8 cellular contexts compared by ENCODE assay signal in genomic region chr6:158818580-158819212, GRCh38. TPM values are rescaled to one million over a fixed set of nuclear protein-coding genes. Genes with fewer than 3 reads are reported as not detected.
DNase-seq lines count a peak whose midpoint lies in the region; TF ChIP-seq lines count a peak whose summit lies in the region.

No MANE protein-coding gene starts in this region.

- no peaks in the 10 kb centered on the region for H3K27me3 Mint-ChIP-seq in Caco-2 (ENCODE audit: insufficient read depth, unreplicated experiment)
- H3K27me3 Mint-ChIP-seq in activated naive CD8-positive, alpha-beta T cell treated with anti-CD3 and anti-CD28 coated beads for 36 hours: no peaks in the 10 kb centered on the region

- peaks cover 65% of the 10 kb centered on the region for H3K36me3 Mint-ChIP-seq in Caco-2 (ENCODE audit: insufficient read depth, unreplicated experiment)
- H3K36me3 Mint-ChIP-seq in activated naive CD8-positive, alpha-beta T cell treated with anti-CD3 and anti-CD28 coated beads for 36 hours: peaks cover 47% of the 10 kb centered on the region

- POLR2A ChIA-PET in Caco-2 (lab: Charles Lee): interaction anchor here (0.6 to 1.7 kb wide), 8 partner anchors 18 to 532 kb away, joined by 3 to 27 read pairs (median 10); no protein-coding TSS in a partner anchor

- H3K36me3 ChIP-seq in Caco-2 (ENCODE audit: control insufficient read depth, insufficient read depth, low read length) (peaks cover 9% of the 10 kb centered on the region), prostate gland (no peaks in the 10 kb centered on the region)

- intact Hi-C loops in Caco-2 (cut with micrococcal nuclease; ENCODE audit: unreplicated experiment) (loop anchor here (1.0 kb wide), 1 partner anchor 114 kb away; no protein-coding TSS in a partner anchor), cardiac septum (cut with DNase I) (loop anchor here (2.0 to 5.0 kb wide), 2 partner anchors 50 to 116 kb away; no protein-coding TSS in a partner anchor), prostate gland (cut with DNase I) (loop anchor here (2.0 to 5.0 kb wide), 3 partner anchors 50 to 98 kb away; no protein-coding TSS in a partner anchor)

- BruUV-seq in Caco-2 (replicated peaks; lab: Mats Ljungman, UMichigan): no TSS peak

- DNase-seq in Caco-2 (peak; percentile 73 to 74), GM20000 (ENCODE audit: low spot score) (peak; percentile 86), HT-29 (ENCODE audit: low spot score) (peak; percentile 55), SKM-1 treated with dmso at 0.1 percent for 144 hours (lab: John Stamatoyannopoulos, UW; ENCODE audit: unreplicated experiment) (peak; percentile 29), cardiac septum (ENCODE audit: low spot score) (peak; percentile 88), prostate gland (ENCODE audit: low spot score) (peak; percentile 45), superior temporal gyrus (ENCODE audit: extremely low spot score) (no peak)
- peak; percentile 81 for DNase-seq in activated naive CD8-positive, alpha-beta T cell treated with anti-CD3 and anti-CD28 coated beads for 36 hours

- H3K9me3 ChIP-seq in Caco-2 (no peaks in the 10 kb centered on the region), prostate gland (no peaks in the 10 kb centered on the region)

- peak overlapping the region; percentile 99 to 100 for H3K27ac ChIP-seq in prostate gland

- H3K27me3 ChIP-seq in Caco-2 (replicated peaks; ENCODE audit: control insufficient read depth, insufficient read depth, low read length) (no peaks in the 10 kb centered on the region; the same call in 1 of the 2 replicates), prostate gland (replicated peaks; ENCODE audit: insufficient read depth) (no peaks in the 10 kb centered on the region)

- CTCF ChIA-PET in Caco-2 (lab: Charles Lee): interaction anchor here (0.6 to 1.3 kb wide), 5 partner anchors 22 to 55 kb away, joined by 3 to 10 read pairs (median 4); no protein-coding TSS in a partner anchor

- peak overlapping the region; percentile 71 for H3K4me3 ChIP-seq in Caco-2 (ENCODE audit: low read depth, low read length)
- H3K4me3 ChIP-seq in prostate gland: peak overlapping the region; percentile 94 to 97

- peaks cover 18% of the 10 kb centered on the region for H3K4me1 Mint-ChIP-seq in Caco-2 (ENCODE audit: low read depth, unreplicated experiment)
- H3K4me1 Mint-ChIP-seq in activated naive CD8-positive, alpha-beta T cell treated with anti-CD3 and anti-CD28 coated beads for 36 hours: peaks cover 44% of the 10 kb centered on the region

- no peaks in the 10 kb centered on the region for H3K9me3 Mint-ChIP-seq in Caco-2 (ENCODE audit: unreplicated experiment)
- peaks cover 5% of the 10 kb centered on the region for H3K9me3 Mint-ChIP-seq in activated naive CD8-positive, alpha-beta T cell treated with anti-CD3 and anti-CD28 coated beads for 36 hours

- H3K4me3 Mint-ChIP-seq in Caco-2 (ENCODE audit: unreplicated experiment): peak overlapping the region; percentile 89
- peak overlapping the region; percentile 99 for H3K4me3 Mint-ChIP-seq in activated naive CD8-positive, alpha-beta T cell treated with anti-CD3 and anti-CD28 coated beads for 36 hours

- TF ChIP-seq CTCF in Caco-2 (IDR thresholded peaks at IDR 0.05; ENCODE audit: insufficient read depth in 1 of 2, low read depth in 1 of 2, low read length in 1 of 2, severe bottlenecking in 1 of 2, unreplicated experiment in 1 of 2): no peak
- no peak for TF ChIP-seq CTCF in GM20000 (IDR thresholded peaks at IDR 0.05; ENCODE audit: extremely low read depth, missing control alignments)
- TF ChIP-seq CTCF in prostate gland (IDR thresholded peaks at IDR 0.05): no peak

- H3K4me1 ChIP-seq in Caco-2 (peaks cover 35% of the 10 kb centered on the region), prostate gland (replicated peaks) (peaks cover 13% of the 10 kb centered on the region)

- TF ChIP-seq POLR2A in prostate gland (IDR thresholded peaks at IDR 0.05): no peak

- under 1% methylated on average over 63 of the region's 63 CpGs for WGBS in prostate gland

- H3K27ac Mint-ChIP-seq in Caco-2 (ENCODE audit: unreplicated experiment): peak overlapping the region; percentile 95
- peak overlapping the region; percentile 76 for H3K27ac Mint-ChIP-seq in activated naive CD8-positive, alpha-beta T cell treated with anti-CD3 and anti-CD28 coated beads for 36 hours

RNA-seq across cellular contexts. Expression of gene EZR, which starts 0.5 kb away (rescaled TPM):
- total RNA-seq in Caco-2 (2022) (282 and 290 TPM in 2 replicates), cardiac septum (141 TPM), prostate gland (100 to 1,000 TPM; 118 to 222 TPM)
- total RNA-seq in HT-29 (2014; rRNA removed; shearing (Covaris generic)): 277 and 282 TPM in 2 replicates
- total RNA-seq in activated naive CD8-positive, alpha-beta T cell treated with anti-CD3 and anti-CD28 coated beads for 36 hours: 100 to 1,000 TPM; 218 to 227 TPM
